6 cellular contexts compared by ENCODE assay signal in genomic region chr7:32855837-32856775, GRCh38. TPM values are rescaled to one million over a fixed set of nuclear protein-coding genes. Genes with fewer than 3 reads are reported as not detected.
DNase-seq lines count a peak whose midpoint lies in the region; ATAC-seq, FAIRE-seq and TF ChIP-seq lines count a peak whose summit lies in the region.
"Not testable (repeated sequence)": the region's sequence is repeated elsewhere in the genome, so short reads cannot be mapped to it uniquely, and the experiment has no call there.

No MANE protein-coding gene starts in this region.

- H3K27me3 ChIP-seq in GM23338 (ENCODE audit: insufficient read depth); bronchial epithelial cell (ENCODE audit: control insufficient read depth, insufficient read depth, low read length); left ventricle myocardium inferior (ENCODE audit: low read depth): not testable (repeated sequence)

- not testable (repeated sequence) for H3K27ac ChIP-seq in GM23338 (ENCODE audit: low read depth)
- peak overlapping the region; percentile 22 for H3K27ac ChIP-seq in left ventricle myocardium inferior (replicated peaks)

- not testable (repeated sequence) for H3K4me2 ChIP-seq in GM23338

- H3K27ac Mint-ChIP-seq in GM23338, WTC11: not testable (repeated sequence)
- H3K27ac Mint-ChIP-seq in progenitor cell of endocrine pancreas, result peak overlapping the region; percentile 53

- TF ChIP-seq CTCF in GM23338 (conservative IDR thresholded peaks at IDR 0.05; ENCODE audit: low read depth in 2 of 2); WTC11 (IDR thresholded peaks at IDR 0.05); bronchial epithelial cell (IDR thresholded peaks at IDR 0.05; ENCODE audit: insufficient read depth, low read length, severe bottlenecking); left ventricle myocardium inferior (IDR thresholded peaks at IDR 0.05; ENCODE audit: borderline replicate concordance); progenitor cell of endocrine pancreas (IDR thresholded peaks at IDR 0.05; ENCODE audit: unreplicated experiment): not testable (repeated sequence)

- H3K4me3 ChIP-seq in GM23338; bronchial epithelial cell (ENCODE audit: low read depth, low read length); left ventricle myocardium inferior: not testable (repeated sequence)

- CTCF ChIA-PET in WTC11 (lab: Charles Lee), result interaction anchor here (1.9 kb wide), 1 partner anchor 10 kb away, joined by 6 read pairs; no protein-coding TSS in a partner anchor

- not testable (repeated sequence) for H3K9me3 Mint-ChIP-seq in GM23338; WTC11; progenitor cell of endocrine pancreas (ENCODE audit: low read depth)

- not testable (repeated sequence) for H2AFZ ChIP-seq in GM23338

- not testable (repeated sequence) for H3K9me3 ChIP-seq in left ventricle myocardium inferior (replicated peaks)

- FAIRE-seq in bronchial epithelial cell (lab: Jason Lieb, UNC), result peak; percentile 72

- not testable (repeated sequence) for H3K4me3 Mint-ChIP-seq in GM23338; WTC11; progenitor cell of endocrine pancreas (ENCODE audit: low read depth)

- H3K4me1 Mint-ChIP-seq in GM23338 (peaks cover 15% of the 10 kb centered on the region), WTC11 (peaks cover 13% of the 10 kb centered on the region), progenitor cell of endocrine pancreas (ENCODE audit: low read depth) (peaks cover 13% of the 10 kb centered on the region)

- intact Hi-C loops in Right ventricle myocardium superior (cut with DNase I); left ventricle myocardium inferior (cut with micrococcal nuclease): not testable (repeated sequence)

- not testable (repeated sequence) for H3K4me1 ChIP-seq in GM23338 (ENCODE audit: insufficient read depth)
- peaks cover 14% of the 10 kb centered on the region for H3K4me1 ChIP-seq in left ventricle myocardium inferior

- not testable (repeated sequence) for H4K20me1 ChIP-seq in GM23338 (replicated peaks; ENCODE audit: insufficient read depth)

- not testable (repeated sequence) for H3F3A ChIP-seq in GM23338 (replicated peaks; ENCODE audit: low read depth)

- not testable (repeated sequence) for H3K36me3 Mint-ChIP-seq in GM23338 (ENCODE audit: low read depth); WTC11; progenitor cell of endocrine pancreas (ENCODE audit: insufficient read depth)

- DNase-seq in GM23338 (ENCODE audit: low spot score); WTC11 (ENCODE audit: low spot score); bronchial epithelial cell (ENCODE audit: low read depth); Right ventricle myocardium superior; left ventricle myocardium inferior; progenitor cell of endocrine pancreas (ENCODE audit: low spot score, unreplicated experiment): not testable (repeated sequence)

- POLR2A ChIA-PET in WTC11 (lab: Charles Lee), result not testable (repeated sequence)

- not testable (repeated sequence) for H3K79me2 ChIP-seq in GM23338 (replicated peaks; ENCODE audit: insufficient read depth)

- not testable (repeated sequence) for H3K27me3 Mint-ChIP-seq in GM23338 (ENCODE audit: insufficient read depth, low read depth, poor library complexity); WTC11 (ENCODE audit: low read depth); progenitor cell of endocrine pancreas

- not testable (repeated sequence) for H3K9me2 ChIP-seq in GM23338 (ENCODE audit: insufficient read depth)

- ATAC-seq in GM23338 (peak; percentile 84), WTC11 (peak; percentile 60), Right ventricle myocardium superior (ENCODE audit: poor library complexity) (peak; percentile 18)

- not testable (repeated sequence) for H3K36me3 ChIP-seq in GM23338 (ENCODE audit: insufficient read depth); bronchial epithelial cell (ENCODE audit: control insufficient read depth, insufficient read depth, low read length); left ventricle myocardium inferior

RNA-seq across cellular contexts. Expression of gene KBTBD2, which starts 35.5 kb away (rescaled TPM):
- 33.9 and 34.9 TPM in 2 replicates for total RNA-seq in GM23338 (2014; rRNA removed; shearing (Covaris generic))
- 11.1 and 11.6 TPM in 2 replicates for polyA plus RNA-seq in GM23338 (2016; fragmentation: Nextera tagmentation; extraction: Ambion mirVana)
- total RNA-seq in WTC11 (2021) (26.8 to 29.7 TPM (median 28.2 TPM) in 3 replicates), bronchial epithelial cell (26.6 and 47.7 TPM in 2 replicates), Right ventricle myocardium superior (25.1 TPM), left ventricle myocardium inferior (25.3 TPM), progenitor cell of endocrine pancreas (47.5 and 48.1 TPM in 2 replicates)

Comparison
In these comparisons a context has a peak if more than half of its experiments do, and no peak if none do; other contexts are left out.
1. ATAC-seq: peak in every context shown above with its lines; median percentile 84 in GM23338; 60 in WTC11; 18 in Right ventricle myocardium superior.